Comparison of ENCODE assay signal across 16 cellular contexts in genomic region chr11:359181-359714, GRCh38. TPM values are rescaled to one million over a fixed set of nuclear protein-coding genes. Genes with fewer than 3 reads are reported as not detected.
DNase-seq lines count a peak whose midpoint lies in the region; ATAC-seq, FAIRE-seq and TF ChIP-seq lines count a peak whose summit lies in the region.
"Had no signal": no experiment of that assay in that cellular context is flagged by ENCODE, and none has a peak within 500 bp of the region (broad histone marks: within the 10 kb centered on the region; RNA-seq: fewer than 3 reads in every experiment).

No MANE protein-coding gene starts in this region.

- no peaks in the 10 kb centered on the region for H3K27me3 ChIP-seq in right lobe of liver
- H3K27me3 ChIP-seq in HepG2 (ENCODE audit: control insufficient read depth in 1 of 2, insufficient read depth in 2 of 2, low read length in 2 of 2): peaks cover 3 to 6% of the 10 kb centered on the region in 2 experiments; a peak in 3 of 5 replicates
- H3K27me3 ChIP-seq in lower lobe of right lung (ENCODE audit: low read depth): no peaks in the 10 kb centered on the region

- H3K36me3 ChIP-seq in right lobe of liver: no peaks in the 10 kb centered on the region
- H3K36me3 ChIP-seq in HepG2 (replicated peaks in 1 of 2; ENCODE audit: control insufficient read depth in 1 of 2, insufficient read depth in 2 of 2, low read length in 2 of 2): no peaks in the 10 kb centered on the region
- no peaks in the 10 kb centered on the region for H3K36me3 ChIP-seq in lower lobe of right lung

- no peaks in the 10 kb centered on the region for H4K20me1 ChIP-seq in HepG2 (ENCODE audit: insufficient read depth, low read length)

- TF ChIP-seq EP300 in HepG2 (IDR thresholded peaks at IDR 0.05; ENCODE audit: low read depth in 2 of 2, low read length in 2 of 2) (no peak), HepG2 (CRISPR knock-in tag; IDR thresholded peaks at IDR 0.05; ENCODE audit: borderline replicate concordance) (no peak)

- no peak overlapping the region for H3K27ac Mint-ChIP-seq in activated T-cell treated with anti-CD3 and anti-CD28 coated beads, Interleukin-2, amount 50 U/mL, for 72 hours
- H3K27ac Mint-ChIP-seq in immature natural killer cell: peak overlapping the region; percentile 70 to 96 (median 85)

- CTCF ChIA-PET in HepG2 (lab: Yijun Ruan, JAX; ENCODE audit: low intra/inter-chr PET ratio, low total read pairs): no interaction called here

- no peak overlapping the region for H3K27ac ChIP-seq in right lobe of liver
- no peak overlapping the region for H3K27ac ChIP-seq in HepG2 (ENCODE audit: extremely low read length, insufficient read depth, low read length)
- H3K27ac ChIP-seq in lower lobe of right lung: no peak overlapping the region
- H3K27ac ChIP-seq: C4-2B, psoas muscle had no signal

- H3K4me3 ChIP-seq in right lobe of liver (no peak overlapping the region), HepG2 (replicated peaks in 1 of 3; ENCODE audit: insufficient read depth in 1 of 3, low read depth in 2 of 3, low read length in 3 of 3) (no peak overlapping the region), lower lobe of right lung (no peak overlapping the region)
- H3K4me3 ChIP-seq: psoas muscle had no signal

- in situ Hi-C loops in HepG2 (cut with HindIII; ENCODE audit: extremely low pct_ligation_motif_present, low pct_unique_long_range_greater_than_20kb): no loop called here

- FAIRE-seq in HepG2 (lab: Jason Lieb, UNC): no peak
- FAIRE-seq: G401.6 had no signal

- no peak overlapping the region for H3K9ac ChIP-seq in HepG2 (ENCODE audit: insufficient read depth, low read depth, low read length)

- BruUV-seq in HepG2 (replicated peaks; lab: Mats Ljungman, UMichigan): no TSS peak

- WGBS in right lobe of liver (ENCODE audit: insufficient coverage, low coverage, low lambda C conversion rate, missing lambda C conversion rate): 41% methylated on average over 2 of the region's 5 CpGs
- 16% methylated on average over 4 of the region's 5 CpGs for WGBS in HepG2 (ENCODE audit: low lambda C conversion rate)

- TF ChIP-seq POLR2A in right lobe of liver (IDR thresholded peaks at IDR 0.05) (no peak), HepG2 (IDR thresholded peaks at IDR 0.05; ENCODE audit: insufficient read depth in 1 of 2, low read depth in 2 of 2, low read length in 2 of 2) (no peak)

- no peaks in the 10 kb centered on the region for H3K79me2 ChIP-seq in HepG2 (ENCODE audit: insufficient read depth, low read length)

- no peak overlapping the region for H3K4me3 Mint-ChIP-seq in activated T-cell treated with anti-CD3 and anti-CD28 coated beads, Interleukin-2, amount 50 U/mL, for 72 hours
- peak overlapping the region in 4 of 5 donors; percentile 22 to 72 (median 52) for H3K4me3 Mint-ChIP-seq in immature natural killer cell

- H3K9me3 ChIP-seq in right lobe of liver (no peaks in the 10 kb centered on the region), HepG2 (ENCODE audit: low read length) (peaks cover 9% of the 10 kb centered on the region), lower lobe of right lung (no peaks in the 10 kb centered on the region)
- H3K9me3 ChIP-seq: psoas muscle had no signal

- no peak overlapping the region for H3K4me2 ChIP-seq in HepG2 (ENCODE audit: low read depth, low read length)

- peaks cover 0 to 5% of the 10 kb centered on the region in 2 donors for H3K36me3 Mint-ChIP-seq in activated T-cell treated with anti-CD3 and anti-CD28 coated beads, Interleukin-2, amount 50 U/mL, for 72 hours (ENCODE audit: insufficient read depth in 2 of 2)
- no peaks in the 10 kb centered on the region for H3K36me3 Mint-ChIP-seq in immature natural killer cell

- H3K9me3 Mint-ChIP-seq in activated T-cell treated with anti-CD3 and anti-CD28 coated beads, Interleukin-2, amount 50 U/mL, for 72 hours: no peaks in the 10 kb centered on the region
- peaks cover 0 to 2% (median 0%) of the 10 kb centered on the region in 6 donors for H3K9me3 Mint-ChIP-seq in immature natural killer cell

- peaks cover 12% of the 10 kb centered on the region for H3K4me1 Mint-ChIP-seq in activated T-cell treated with anti-CD3 and anti-CD28 coated beads, Interleukin-2, amount 50 U/mL, for 72 hours (ENCODE audit: low read depth)
- H3K4me1 Mint-ChIP-seq in immature natural killer cell: peaks cover 44 to 50% of the 10 kb centered on the region in 2 donors

- no peaks in the 10 kb centered on the region for H3K27me3 Mint-ChIP-seq in activated T-cell treated with anti-CD3 and anti-CD28 coated beads, Interleukin-2, amount 50 U/mL, for 72 hours (ENCODE audit: low read depth)
- H3K27me3 Mint-ChIP-seq in immature natural killer cell (ENCODE audit: low read depth in 3 of 3): peaks cover 6 to 11% (median 10%) of the 10 kb centered on the region in 3 donors

- TF ChIP-seq CTCF in right lobe of liver (IDR thresholded peaks at IDR 0.05) (no peak), HepG2 (CRISPR knock-in tag; IDR thresholded peaks at IDR 0.05) (no peak), lower lobe of right lung (IDR thresholded peaks at IDR 0.05) (no peak)

- ATAC-seq in right lobe of liver (no peak), HepG2 (no peak), lower lobe of right lung (no peak)
- ATAC-seq in activated T-cell treated with anti-CD3 and anti-CD28 coated beads, Interleukin-2, amount 50 U/mL, for 72 hours (replicated peaks in 1 of 2): peak; percentile 59 to 71
- peak; percentile 57 for ATAC-seq in stimulated activated naive CD8-positive, alpha-beta T cell treated with anti-CD3 and anti-CD28 coated beads, Interleukin-15, Interleukin-2, amounts not matched to agents 100 U/mL and 50 U/mL, for 24 hours
- ATAC-seq: psoas muscle, Right ventricle myocardium inferior had no signal

- intact Hi-C loops in right lobe of liver (cut with DNase I): loop anchor here in 1 of 2 donors (5.0 kb wide), 1 partner anchor 147 kb away; no protein-coding TSS in a partner anchor
- intact Hi-C loops in HepG2 (cut with micrococcal nuclease; ENCODE audit: unreplicated experiment): loop anchor here (5.0 kb wide), 1 partner anchor 52 kb away; the partner anchor contains the start of gene IFITM2
- intact Hi-C loops in lower lobe of right lung (cut with DNase I): loop anchor here (10.0 kb wide), 1 partner anchor 54 kb away; the partner anchor contains the start of gene IFITM2

- no peak overlapping the region for H2AFZ ChIP-seq in HepG2 (ENCODE audit: low read length)

- no peak for TF ChIP-seq RAD21 in HepG2 (CRISPR knock-in tag; IDR thresholded peaks at IDR 0.05)

- peak in 2 of 3 donors; percentile 11 to 42 for DNase-seq in right lobe of liver
- no peak for DNase-seq in HepG2 (ENCODE audit: low spot score)
- DNase-seq in activated T-cell treated with anti-CD3 and anti-CD28 coated beads, Interleukin-2, amount 50 U/mL, for 72 hours: peak; percentile 37 to 45
- peak; percentile 52 to 78 (median 74) for DNase-seq in immature natural killer cell
- DNase-seq in stimulated activated naive CD8-positive, alpha-beta T cell treated with anti-CD3 and anti-CD28 coated beads, Interleukin-15, Interleukin-2, amounts not matched to agents 100 U/mL and 50 U/mL, for 24 hours: peak; percentile 50
- no peak for DNase-seq in NCI-H1436 (lab: John Stamatoyannopoulos, UW)
- DNase-seq in DMS53 treated with DMSO at 0.1 percent for 48 hours (lab: John Stamatoyannopoulos, UW; ENCODE audit: unreplicated experiment): no peak
- DNase-seq in lower lobe of right lung: no peak
- DNase-seq: amniotic stem cell, dermis blood vessel endothelial cell, NCI-H1092, NCI-H446, psoas muscle had no signal

- peaks cover 0 to 15% (median 7%) of the 10 kb centered on the region in 4 donors for H3K4me1 ChIP-seq in right lobe of liver
- peaks cover 29% of the 10 kb centered on the region for H3K4me1 ChIP-seq in HepG2 (ENCODE audit: insufficient read depth, low read length)
- peaks cover 16% of the 10 kb centered on the region for H3K4me1 ChIP-seq in lower lobe of right lung

- POLR2A ChIA-PET in HepG2 (lab: Yijun Ruan, JAX): no interaction called here

RNA-seq across cellular contexts. Expression of gene B4GALNT4, which starts 10.1 kb away (rescaled TPM):
- under 1 TPM in 2 of 6 experiments, not detected in 4; 0.05 to 0.07 TPM for total RNA-seq in right lobe of liver
- total RNA-seq in HepG2 (2016; rRNA removed; fragmentation: Illumina TruSeq; extraction: Trizol): 24.8 and 50.1 TPM in 2 replicates
- 13.7 and 15.2 TPM in 2 replicates for total RNA-seq in HepG2 (2016; cell fraction: cytosol; rRNA removed; fragmentation: Illumina TruSeq; extraction: Trizol; ENCODE audit: low read depth)
- 20.5 and 56.5 TPM in 2 replicates for total RNA-seq in HepG2 (2016; cell fraction: insoluble cytoplasmic fraction; rRNA removed; fragmentation: Illumina TruSeq; extraction: Trizol)
- total RNA-seq in HepG2 (2016; cell fraction: membrane; rRNA removed; fragmentation: Illumina TruSeq; extraction: Trizol): 36.4 and 42.9 TPM in 2 replicates
- total RNA-seq in HepG2 (2016; cell fraction: nucleus; rRNA removed; fragmentation: Illumina TruSeq; extraction: Trizol): 47.2 and 48.9 TPM in 2 replicates
- polyA plus RNA-seq in HepG2 (2011; rRNA removed): 30.5 and 34.4 TPM in 2 replicates
- 18.4 and 40.1 TPM in 2 replicates for polyA plus RNA-seq in HepG2 (2011; cell fraction: cytosol; rRNA removed)
- polyA plus RNA-seq in HepG2 (2011; cell fraction: nucleus; rRNA removed): 268 and 442 TPM in 2 replicates
- polyA plus RNA-seq in HepG2 (2012): 19.2 and 34.3 TPM in 2 replicates
- 11.8 and 14.2 TPM in 2 replicates for polyA plus RNA-seq in HepG2 (2016; cell fraction: cytosol; fragmentation: Illumina TruSeq; extraction: Trizol; ENCODE audit: low read depth)
- 26.0 and 28.4 TPM in 2 replicates for polyA plus RNA-seq in HepG2 (2016; cell fraction: insoluble cytoplasmic fraction; fragmentation: Illumina TruSeq; extraction: Trizol; ENCODE audit: low read depth)
- 26.2 and 30.9 TPM in 2 replicates for polyA plus RNA-seq in HepG2 (2016; cell fraction: membrane; fragmentation: Illumina TruSeq; extraction: Trizol; ENCODE audit: low read depth)
- polyA plus RNA-seq in HepG2 (2016; cell fraction: nucleus; fragmentation: Illumina TruSeq; extraction: Trizol; ENCODE audit: insufficient read depth, low read depth): 152 and 159 TPM in 2 replicates
- polyA minus RNA-seq in HepG2 (2011; rRNA and poly(A)+ RNA removed; ENCODE audit: low replicate concordance): 0.07 and 19.7 TPM in 2 replicates
- polyA minus RNA-seq in HepG2 (2011; cell fraction: cytosol; rRNA and poly(A)+ RNA removed): 10.4 and 11.1 TPM in 2 replicates
- polyA minus RNA-seq in HepG2 (2011; cell fraction: nucleus; rRNA and poly(A)+ RNA removed): 16.9 and 22.4 TPM in 2 replicates
- 1 to 10 TPM; 2.1 to 2.7 TPM for total RNA-seq in activated T-cell treated with anti-CD3 and anti-CD28 coated beads, Interleukin-2, amount 50 U/mL, for 72 hours
- under 1 TPM in 1 of 3 donors, not detected in 2; 0.53 TPM for polyA plus RNA-seq in immature natural killer cell
- total RNA-seq in lower lobe of right lung: 0.38 TPM

RNA-seq across cellular contexts. Expression of gene PKP3, which starts 34.8 kb away (rescaled TPM):
- 1 to 10 TPM in 1 of 6 experiments, under 1 TPM in 2, not detected in 3; 0.43 to 1.5 (median 0.47) TPM for total RNA-seq in right lobe of liver
- 21.1 and 28.7 TPM in 2 replicates for total RNA-seq in HepG2 (2016; rRNA removed; fragmentation: Illumina TruSeq; extraction: Trizol)
- total RNA-seq in HepG2 (2016; cell fraction: cytosol; rRNA removed; fragmentation: Illumina TruSeq; extraction: Trizol; ENCODE audit: low read depth): 5.8 and 6.9 TPM in 2 replicates
- total RNA-seq in HepG2 (2016; cell fraction: insoluble cytoplasmic fraction; rRNA removed; fragmentation: Illumina TruSeq; extraction: Trizol): 17.5 and 29.7 TPM in 2 replicates
- total RNA-seq in HepG2 (2016; cell fraction: membrane; rRNA removed; fragmentation: Illumina TruSeq; extraction: Trizol): 13.9 and 14.9 TPM in 2 replicates
- total RNA-seq in HepG2 (2016; cell fraction: nucleus; rRNA removed; fragmentation: Illumina TruSeq; extraction: Trizol): 14.5 and 19.8 TPM in 2 replicates
- polyA plus RNA-seq in HepG2 (2011; rRNA removed): 18.0 and 25.1 TPM in 2 replicates
- polyA plus RNA-seq in HepG2 (2011; cell fraction: cytosol; rRNA removed): 13.8 and 24.2 TPM in 2 replicates
- polyA plus RNA-seq in HepG2 (2011; cell fraction: nucleus; rRNA removed): 59.8 and 70.5 TPM in 2 replicates
- 12.9 and 13.0 TPM in 2 replicates for polyA plus RNA-seq in HepG2 (2012)
- 4.6 and 4.9 TPM in 2 replicates for polyA plus RNA-seq in HepG2 (2016; cell fraction: cytosol; fragmentation: Illumina TruSeq; extraction: Trizol; ENCODE audit: low read depth)
- 22.3 and 24.1 TPM in 2 replicates for polyA plus RNA-seq in HepG2 (2016; cell fraction: insoluble cytoplasmic fraction; fragmentation: Illumina TruSeq; extraction: Trizol; ENCODE audit: low read depth)
- polyA plus RNA-seq in HepG2 (2016; cell fraction: membrane; fragmentation: Illumina TruSeq; extraction: Trizol; ENCODE audit: low read depth): 7.9 and 9.3 TPM in 2 replicates
- 38.2 and 40.1 TPM in 2 replicates for polyA plus RNA-seq in HepG2 (2016; cell fraction: nucleus; fragmentation: Illumina TruSeq; extraction: Trizol; ENCODE audit: insufficient read depth, low read depth)
- polyA minus RNA-seq in HepG2 (2011; rRNA and poly(A)+ RNA removed; ENCODE audit: low replicate concordance): 30.4 and 42.3 TPM in 2 replicates
- 24.6 and 25.2 TPM in 2 replicates for polyA minus RNA-seq in HepG2 (2011; cell fraction: cytosol; rRNA and poly(A)+ RNA removed)
- 9.9 and 14.7 TPM in 2 replicates for polyA minus RNA-seq in HepG2 (2011; cell fraction: nucleus; rRNA and poly(A)+ RNA removed)
- total RNA-seq in activated T-cell treated with anti-CD3 and anti-CD28 coated beads, Interleukin-2, amount 50 U/mL, for 72 hours: 1 to 10 TPM in 1 of 2 donors, under 1 TPM in 1; 0.16 to 1.2 TPM
- under 1 TPM in 1 of 3 donors, not detected in 2; 0.36 TPM for polyA plus RNA-seq in immature natural killer cell
- total RNA-seq in lower lobe of right lung: 23.1 TPM

RNA-seq across cellular contexts. Expression of gene IFITM3, which starts 38.6 kb away (rescaled TPM):
- 1,000 to 10,000 TPM in 1 of 6 experiments, 100 to 1,000 TPM in 5; 445 to 1,124 (median 694) TPM for total RNA-seq in right lobe of liver
- total RNA-seq in HepG2 (2016; rRNA removed; fragmentation: Illumina TruSeq; extraction: Trizol): 30.0 and 52.6 TPM in 2 replicates
- 16.1 and 19.2 TPM in 2 replicates for total RNA-seq in HepG2 (2016; cell fraction: cytosol; rRNA removed; fragmentation: Illumina TruSeq; extraction: Trizol; ENCODE audit: low read depth)
- 27.9 and 45.1 TPM in 2 replicates for total RNA-seq in HepG2 (2016; cell fraction: insoluble cytoplasmic fraction; rRNA removed; fragmentation: Illumina TruSeq; extraction: Trizol)
- 15.2 and 16.4 TPM in 2 replicates for total RNA-seq in HepG2 (2016; cell fraction: membrane; rRNA removed; fragmentation: Illumina TruSeq; extraction: Trizol)
- total RNA-seq in HepG2 (2016; cell fraction: nucleus; rRNA removed; fragmentation: Illumina TruSeq; extraction: Trizol): 36.7 and 42.1 TPM in 2 replicates
- polyA plus RNA-seq in HepG2 (2011; rRNA removed): 163 and 182 TPM in 2 replicates
- 316 and 459 TPM in 2 replicates for polyA plus RNA-seq in HepG2 (2011; cell fraction: cytosol; rRNA removed)
- polyA plus RNA-seq in HepG2 (2011; cell fraction: nucleus; rRNA removed): 94.3 and 120 TPM in 2 replicates
- 183 and 441 TPM in 2 replicates for polyA plus RNA-seq in HepG2 (2012)
- 87.8 and 96.5 TPM in 2 replicates for polyA plus RNA-seq in HepG2 (2016; cell fraction: cytosol; fragmentation: Illumina TruSeq; extraction: Trizol; ENCODE audit: low read depth)
- 109 and 136 TPM in 2 replicates for polyA plus RNA-seq in HepG2 (2016; cell fraction: insoluble cytoplasmic fraction; fragmentation: Illumina TruSeq; extraction: Trizol; ENCODE audit: low read depth)
- 64.1 and 65.9 TPM in 2 replicates for polyA plus RNA-seq in HepG2 (2016; cell fraction: membrane; fragmentation: Illumina TruSeq; extraction: Trizol; ENCODE audit: low read depth)
- polyA plus RNA-seq in HepG2 (2016; cell fraction: nucleus; fragmentation: Illumina TruSeq; extraction: Trizol; ENCODE audit: insufficient read depth, low read depth): 219 and 229 TPM in 2 replicates
- 405 and 668 TPM in 2 replicates for polyA minus RNA-seq in HepG2 (2011; rRNA and poly(A)+ RNA removed; ENCODE audit: low replicate concordance)
- polyA minus RNA-seq in HepG2 (2011; cell fraction: cytosol; rRNA and poly(A)+ RNA removed): 180 and 184 TPM in 2 replicates
- 31.3 and 46.7 TPM in 2 replicates for polyA minus RNA-seq in HepG2 (2011; cell fraction: nucleus; rRNA and poly(A)+ RNA removed)
- total RNA-seq in activated T-cell treated with anti-CD3 and anti-CD28 coated beads, Interleukin-2, amount 50 U/mL, for 72 hours: 10 to 100 TPM; 24.4 to 75.8 TPM
- 100 to 1,000 TPM; 138 to 675 (median 423) TPM for polyA plus RNA-seq in immature natural killer cell
- total RNA-seq in lower lobe of right lung: 767 TPM

RNA-seq across cellular contexts. Expression of gene IFITM1, which starts 45.4 kb away (rescaled TPM):
- 100 to 1,000 TPM in 2 of 6 experiments, 10 to 100 TPM in 4; 15.7 to 159 (median 72.5) TPM for total RNA-seq in right lobe of liver
- total RNA-seq in HepG2 (2016; rRNA removed; fragmentation: Illumina TruSeq; extraction: Trizol): 0.38 TPM in 1 of 2 replicates, not detected in the other
- total RNA-seq in HepG2 (2016; cell fraction: cytosol; rRNA removed; fragmentation: Illumina TruSeq; extraction: Trizol; ENCODE audit: low read depth): not detected in 2 replicates
- total RNA-seq in HepG2 (2016; cell fraction: insoluble cytoplasmic fraction; rRNA removed; fragmentation: Illumina TruSeq; extraction: Trizol): 0.24 TPM in 1 of 2 replicates, not detected in the other
- 0.34 TPM in 1 of 2 replicates, not detected in the other for total RNA-seq in HepG2 (2016; cell fraction: membrane; rRNA removed; fragmentation: Illumina TruSeq; extraction: Trizol)
- not detected in 2 replicates for total RNA-seq in HepG2 (2016; cell fraction: nucleus; rRNA removed; fragmentation: Illumina TruSeq; extraction: Trizol)
- 11.1 and 18.7 TPM in 2 replicates for polyA plus RNA-seq in HepG2 (2011; rRNA removed)
- 15.6 and 17.2 TPM in 2 replicates for polyA plus RNA-seq in HepG2 (2011; cell fraction: cytosol; rRNA removed)
- polyA plus RNA-seq in HepG2 (2011; cell fraction: nucleus; rRNA removed): 4.5 and 6.7 TPM in 2 replicates
- 5.0 and 18.1 TPM in 2 replicates for polyA plus RNA-seq in HepG2 (2012)
- 0.40 and 0.62 TPM in 2 replicates for polyA plus RNA-seq in HepG2 (2016; cell fraction: cytosol; fragmentation: Illumina TruSeq; extraction: Trizol; ENCODE audit: low read depth)
- polyA plus RNA-seq in HepG2 (2016; cell fraction: insoluble cytoplasmic fraction; fragmentation: Illumina TruSeq; extraction: Trizol; ENCODE audit: low read depth): not detected in 2 replicates
- polyA plus RNA-seq in HepG2 (2016; cell fraction: membrane; fragmentation: Illumina TruSeq; extraction: Trizol; ENCODE audit: low read depth): 0.41 TPM in 1 of 2 replicates, not detected in the other
- 0.85 and 1.3 TPM in 2 replicates for polyA plus RNA-seq in HepG2 (2016; cell fraction: nucleus; fragmentation: Illumina TruSeq; extraction: Trizol; ENCODE audit: insufficient read depth, low read depth)
- 15.4 and 536 TPM in 2 replicates for polyA minus RNA-seq in HepG2 (2011; rRNA and poly(A)+ RNA removed; ENCODE audit: low replicate concordance)
- polyA minus RNA-seq in HepG2 (2011; cell fraction: cytosol; rRNA and poly(A)+ RNA removed): 4.5 and 5.8 TPM in 2 replicates
- 1.5 and 2.7 TPM in 2 replicates for polyA minus RNA-seq in HepG2 (2011; cell fraction: nucleus; rRNA and poly(A)+ RNA removed)
- 100 to 1,000 TPM; 306 to 384 TPM for total RNA-seq in activated T-cell treated with anti-CD3 and anti-CD28 coated beads, Interleukin-2, amount 50 U/mL, for 72 hours
- 1,000 to 10,000 TPM; 2,792 to 4,533 (median 3,562) TPM for polyA plus RNA-seq in immature natural killer cell
- total RNA-seq in lower lobe of right lung: 128 TPM

RNA-seq across cellular contexts. Expression of gene IFITM2, which starts 51.6 kb away (rescaled TPM):
- 100 to 1,000 TPM; 157 to 624 (median 390) TPM for total RNA-seq in right lobe of liver
- total RNA-seq in HepG2 (2016; rRNA removed; fragmentation: Illumina TruSeq; extraction: Trizol): 10.4 and 13.8 TPM in 2 replicates
- 4.6 and 5.5 TPM in 2 replicates for total RNA-seq in HepG2 (2016; cell fraction: cytosol; rRNA removed; fragmentation: Illumina TruSeq; extraction: Trizol; ENCODE audit: low read depth)
- total RNA-seq in HepG2 (2016; cell fraction: insoluble cytoplasmic fraction; rRNA removed; fragmentation: Illumina TruSeq; extraction: Trizol): 11.6 and 12.1 TPM in 2 replicates
- total RNA-seq in HepG2 (2016; cell fraction: membrane; rRNA removed; fragmentation: Illumina TruSeq; extraction: Trizol): 5.2 and 7.6 TPM in 2 replicates
- 6.0 and 9.0 TPM in 2 replicates for total RNA-seq in HepG2 (2016; cell fraction: nucleus; rRNA removed; fragmentation: Illumina TruSeq; extraction: Trizol)
- 267 and 289 TPM in 2 replicates for polyA plus RNA-seq in HepG2 (2011; rRNA removed)
- 371 and 454 TPM in 2 replicates for polyA plus RNA-seq in HepG2 (2011; cell fraction: cytosol; rRNA removed)
- 88.0 and 115 TPM in 2 replicates for polyA plus RNA-seq in HepG2 (2011; cell fraction: nucleus; rRNA removed)
- 111 and 258 TPM in 2 replicates for polyA plus RNA-seq in HepG2 (2012)
- 23.4 and 27.5 TPM in 2 replicates for polyA plus RNA-seq in HepG2 (2016; cell fraction: cytosol; fragmentation: Illumina TruSeq; extraction: Trizol; ENCODE audit: low read depth)
- polyA plus RNA-seq in HepG2 (2016; cell fraction: insoluble cytoplasmic fraction; fragmentation: Illumina TruSeq; extraction: Trizol; ENCODE audit: low read depth): 52.2 and 56.6 TPM in 2 replicates
- 26.5 and 30.4 TPM in 2 replicates for polyA plus RNA-seq in HepG2 (2016; cell fraction: membrane; fragmentation: Illumina TruSeq; extraction: Trizol; ENCODE audit: low read depth)
- 46.2 and 58.7 TPM in 2 replicates for polyA plus RNA-seq in HepG2 (2016; cell fraction: nucleus; fragmentation: Illumina TruSeq; extraction: Trizol; ENCODE audit: insufficient read depth, low read depth)
- 409 and 521 TPM in 2 replicates for polyA minus RNA-seq in HepG2 (2011; rRNA and poly(A)+ RNA removed; ENCODE audit: low replicate concordance)
- polyA minus RNA-seq in HepG2 (2011; cell fraction: cytosol; rRNA and poly(A)+ RNA removed): 52.0 and 52.6 TPM in 2 replicates
- polyA minus RNA-seq in HepG2 (2011; cell fraction: nucleus; rRNA and poly(A)+ RNA removed): 21.9 and 27.4 TPM in 2 replicates
- 100 to 1,000 TPM; 542 to 639 TPM for total RNA-seq in activated T-cell treated with anti-CD3 and anti-CD28 coated beads, Interleukin-2, amount 50 U/mL, for 72 hours
- polyA plus RNA-seq in immature natural killer cell: 1,000 to 10,000 TPM; 4,348 to 7,867 (median 6,958) TPM
- total RNA-seq in lower lobe of right lung: 607 TPM

Comparison
In these comparisons a context has a peak if more than half of its experiments do, and no peak if none do; other contexts are left out.
1. DNase-seq: peak in right lobe of liver (2 of 3), activated T-cell treated with anti-CD3 and anti-CD28 coated beads, Interleukin-2, amount 50 U/mL, for 72 hours (2 of 2), immature natural killer cell (3 of 3) and stimulated activated naive CD8-positive, alpha-beta T cell treated with anti-CD3 and anti-CD28 coated beads, Interleukin-15, Interleukin-2, amounts not matched to agents 100 U/mL and 50 U/mL, for 24 hours (single experiment); none in HepG2 (single experiment), NCI-H1436 (single experiment), DMS53 treated with DMSO at 0.1 percent for 48 hours (single experiment) and lower lobe of right lung (single experiment).
2. RNA of gene IFITM3, which starts 38.6 kb away (total RNA-seq): 767 TPM in lower lobe of right lung (single experiment) and 445 to 1,124 TPM in right lobe of liver; 24.4 to 75.8 TPM in activated T-cell treated with anti-CD3 and anti-CD28 coated beads, Interleukin-2, amount 50 U/mL, for 72 hours and 15.2 to 52.6 TPM in HepG2; every median in the first group is over 4 times any median in the second.
3. ATAC-seq: peak in activated T-cell treated with anti-CD3 and anti-CD28 coated beads, Interleukin-2, amount 50 U/mL, for 72 hours (2 of 2) and stimulated activated naive CD8-positive, alpha-beta T cell treated with anti-CD3 and anti-CD28 coated beads, Interleukin-15, Interleukin-2, amounts not matched to agents 100 U/mL and 50 U/mL, for 24 hours (single experiment); none in right lobe of liver (0 of 4), HepG2 (single experiment) and lower lobe of right lung (0 of 2).
4. H3K4me3 Mint-ChIP-seq: peak in immature natural killer cell (4 of 5); none in activated T-cell treated with anti-CD3 and anti-CD28 coated beads, Interleukin-2, amount 50 U/mL, for 72 hours (0 of 2).